In the genomic region with DNA sequence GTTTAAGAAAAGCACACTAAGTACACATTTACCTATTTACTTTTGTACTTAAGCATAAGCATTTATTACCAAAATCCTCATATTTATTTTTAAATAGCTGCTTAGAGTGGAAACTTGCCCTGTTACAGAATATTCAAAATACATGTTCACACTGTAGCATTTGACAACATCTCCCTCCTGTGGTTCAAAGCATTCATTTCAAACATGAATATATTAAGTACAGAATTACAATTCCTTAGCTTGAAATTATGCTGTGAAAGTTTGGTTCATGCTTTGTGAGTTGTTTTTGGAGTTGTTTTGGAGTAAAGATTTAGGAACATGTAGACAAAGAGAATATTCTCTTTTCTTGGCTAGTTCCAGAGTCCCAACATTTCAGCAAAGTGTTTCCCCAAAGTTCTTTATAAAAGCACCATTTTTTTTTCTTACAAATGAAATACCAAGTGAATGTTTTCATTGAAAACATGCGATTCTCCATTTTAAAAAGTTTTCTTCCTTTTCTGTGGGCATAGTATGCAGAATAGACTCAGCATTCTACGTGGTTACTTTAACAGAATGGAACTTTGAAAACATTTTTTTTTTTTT, we compare ENCODE assay signal across 9 cellular contexts. TPM values are rescaled to one million over a fixed set of nuclear protein-coding genes. Genes with fewer than 3 reads are reported as not detected.
A peak's percentile ranks its signal among the peaks of the same experiment; 100 is the strongest.
DNase-seq lines count a peak whose midpoint lies in the region; ATAC-seq and TF ChIP-seq lines count a peak whose summit lies in the region.
"Had no signal": no experiment of that assay in that cellular context is flagged by ENCODE, and none has a peak within 500 bp of the region (broad histone marks: within the 10 kb centered on the region; RNA-seq: fewer than 3 reads in every experiment).

No MANE protein-coding gene starts in this region.

- no peaks in the 10 kb centered on the region for H4K20me1 ChIP-seq in IMR-90 (ENCODE audit: insufficient read depth, low read length)

- H4K8ac ChIP-seq in IMR-90 (ENCODE audit: low read depth in 2 of 2, low read length in 2 of 2): 0 out of 4 replicates have a peak overlapping the region, but pooled peaks have one; percentile 18 to 51

- no peak overlapping the region for H3K4me2 ChIP-seq in IMR-90 (ENCODE audit: low read depth, low read length)

- H3K9me3 ChIP-seq in Caco-2: no peaks in the 10 kb centered on the region
- H3K9me3 ChIP-seq in IMR-90 (ENCODE audit: control insufficient read depth, insufficient read depth, low read length): no peaks in the 10 kb centered on the region

- no peaks in the 10 kb centered on the region for H3K36me3 ChIP-seq in Caco-2 (ENCODE audit: control insufficient read depth, insufficient read depth, low read length)
- H3K36me3 ChIP-seq in IMR-90 (ENCODE audit: control insufficient read depth, insufficient read depth, low read length): peaks cover 2% of the 10 kb centered on the region

- H3K9me3 Mint-ChIP-seq in Caco-2 (ENCODE audit: unreplicated experiment): no peaks in the 10 kb centered on the region
- no peaks in the 10 kb centered on the region for H3K9me3 Mint-ChIP-seq in activated naive CD8-positive, alpha-beta T cell treated with anti-CD3 and anti-CD28 coated beads for 36 hours

- no peak overlapping the region for H3K27ac Mint-ChIP-seq in Caco-2 (ENCODE audit: unreplicated experiment)
- peak overlapping the region; percentile 38 for H3K27ac Mint-ChIP-seq in activated naive CD8-positive, alpha-beta T cell treated with anti-CD3 and anti-CD28 coated beads for 36 hours

- POLR2A ChIA-PET in Caco-2 (lab: Charles Lee) (interaction anchor here (0.6 kb wide), 2 partner anchors 26 to 28 kb away, joined by 3 to 4 read pairs; no protein-coding TSS in a partner anchor), IMR-90 (lab: Charles Lee; ENCODE audit: unreplicated experiment) (interaction anchor here (0.6 to 2.2 kb wide), 3 partner anchors 13 to 105 kb away, joined by 4 to 8 read pairs (median 5); no protein-coding TSS in a partner anchor)

- CTCF ChIA-PET in Caco-2 (lab: Charles Lee): interaction anchor here (0.6 to 1.5 kb wide), 11 partner anchors 10 to 415 kb away, joined by 3 to 21 read pairs (median 4); partner anchors contain the start of genes RPS6KB1 and TUBD1
- CTCF ChIA-PET in IMR-90 (lab: Yijun Ruan, JAX): interaction anchor here (0.6 to 1.7 kb wide), 9 partner anchors 9 to 158 kb away, joined by 3 to 6 read pairs (median 4); no protein-coding TSS in a partner anchor

- H3K23ac ChIP-seq in IMR-90 (ENCODE audit: low read depth, low read length): no peak overlapping the region

- H3K79me1 ChIP-seq in IMR-90 (ENCODE audit: low read depth in 1 of 2, low read length in 2 of 2): peaks cover 0 to 23% of the 10 kb centered on the region in 2 experiments; a peak in 3 of 4 replicates

- H2AFZ ChIP-seq in IMR-90 (replicated peaks; ENCODE audit: low read length, poor library complexity): no peak overlapping the region

- H3K4me3 Mint-ChIP-seq in Caco-2 (ENCODE audit: unreplicated experiment): no peak overlapping the region
- H3K4me3 Mint-ChIP-seq in activated naive CD8-positive, alpha-beta T cell treated with anti-CD3 and anti-CD28 coated beads for 36 hours: no peak overlapping the region

- WGBS in IMR-90 (ENCODE audit: extremely low coverage in 2 of 2, insufficient read length in 1 of 2), 2 experiments: no CpG with 5 or more reads among the region's 2 CpGs

- H2AK5ac ChIP-seq in IMR-90 (ENCODE audit: low read depth, low read length): no peak overlapping the region

- TF ChIP-seq CTCF in Caco-2 (IDR thresholded peaks at IDR 0.05; ENCODE audit: insufficient read depth in 1 of 2, low read depth in 1 of 2, low read length in 1 of 2, severe bottlenecking in 1 of 2, unreplicated experiment in 1 of 2): peak; percentile 35 to 55
- TF ChIP-seq CTCF in IMR-90 (conservative IDR thresholded peaks at IDR 0.05; ENCODE audit: low read depth, low read length): peak; percentile 83

- H3K27me3 ChIP-seq in Caco-2 (replicated peaks; ENCODE audit: control insufficient read depth, insufficient read depth, low read length) (no peaks in the 10 kb centered on the region), IMR-90 (ENCODE audit: control insufficient read depth, insufficient read depth, low read length) (no peaks in the 10 kb centered on the region)

- peaks cover 31% of the 10 kb centered on the region for H3K36me3 Mint-ChIP-seq in Caco-2 (ENCODE audit: insufficient read depth, unreplicated experiment)
- peaks cover 9% of the 10 kb centered on the region for H3K36me3 Mint-ChIP-seq in activated naive CD8-positive, alpha-beta T cell treated with anti-CD3 and anti-CD28 coated beads for 36 hours

- peak overlapping the region; percentile 43; the same call in 1 of the 2 replicates for H3K27ac ChIP-seq in IMR-90 (ENCODE audit: insufficient read depth, low read length)

- H3K14ac ChIP-seq in IMR-90 (replicated peaks; ENCODE audit: low read depth, low read length): no peak overlapping the region

- peak; percentile 91 for TF ChIP-seq RAD21 in IMR-90 (IDR thresholded peaks at IDR 0.05; ENCODE audit: low read length)

- H3K4me1 Mint-ChIP-seq in Caco-2 (ENCODE audit: low read depth, unreplicated experiment): peaks cover 15% of the 10 kb centered on the region
- H3K4me1 Mint-ChIP-seq in activated naive CD8-positive, alpha-beta T cell treated with anti-CD3 and anti-CD28 coated beads for 36 hours: peaks cover 22% of the 10 kb centered on the region

- dilution Hi-C loops in IMR-90 (cut with HindIII; ENCODE audit: low sequenced_read_pairs, unreplicated experiment): no loop called here

- peak overlapping the region; percentile 14 for H2BK5ac ChIP-seq in IMR-90 (ENCODE audit: low read depth, low read length, poor library complexity, severe bottlenecking)

- DNase-seq in Caco-2 (no peak), IMR-90 (peak; percentile 78), kidney tubule cell (ENCODE audit: low spot score) (peak; percentile 63), cortex of kidney (lab: John Stamatoyannopoulos, UW) (no peak), T1000 (lab: John Stamatoyannopoulos, UW) (no peak)
- DNase-seq in activated naive CD8-positive, alpha-beta T cell treated with anti-CD3 and anti-CD28 coated beads for 36 hours: no peak
- DNase-seq: right cardiac atrium had no signal

- H2BK20ac ChIP-seq in IMR-90 (ENCODE audit: low read depth, low read length): no peak overlapping the region

- H3K4me3 ChIP-seq in Caco-2 (ENCODE audit: low read depth, low read length) (no peak overlapping the region), IMR-90 (ENCODE audit: insufficient read depth, low read depth, low read length) (no peak overlapping the region)

- ATAC-seq in IMR-90 (ENCODE audit: low read depth) (peak; percentile 73), HG02588 (IDR thresholded peaks at IDR 0.05; ENCODE audit: unreplicated experiment) (no peak), GM21528 (IDR thresholded peaks at IDR 0.05; ENCODE audit: low FRiP score, unreplicated experiment) (no peak)

- TF ChIP-seq POLR2A in IMR-90 (IDR thresholded peaks at IDR 0.05; ENCODE audit: low read depth, low read length): 0 out of 2 replicates have a peak, but pooled peaks have one; percentile 24

- 0 out of 2 replicates have a peak overlapping the region, but pooled peaks have one; percentile 65 for H2BK120ac ChIP-seq in IMR-90 (ENCODE audit: low read depth, low read length)

- H3K4ac ChIP-seq in IMR-90 (ENCODE audit: low read depth, low read length): no peak overlapping the region

- BruUV-seq in Caco-2 (replicated peaks; lab: Mats Ljungman, UMichigan): no TSS peak
- no TSS peak for BruUV-seq in IMR-90 (replicated peaks; lab: Mats Ljungman, UMichigan)

- no peak overlapping the region for H3K18ac ChIP-seq in IMR-90 (ENCODE audit: low read depth, low read length)

- peaks cover 38% of the 10 kb centered on the region for H3K4me1 ChIP-seq in Caco-2
- peaks cover 5% of the 10 kb centered on the region; the same call in 1 of the 2 replicates for H3K4me1 ChIP-seq in IMR-90 (ENCODE audit: control insufficient read depth, insufficient read depth, low read length)

- peaks cover 9% of the 10 kb centered on the region for H3K9me1 ChIP-seq in IMR-90 (ENCODE audit: insufficient read depth, low read length)

- no peak overlapping the region for H3K56ac ChIP-seq in IMR-90 (ENCODE audit: extremely low read depth, insufficient read depth, low read length)

- no peak overlapping the region for H4K91ac ChIP-seq in IMR-90 (ENCODE audit: insufficient read depth, low read depth, low read length)

- H2BK15ac ChIP-seq in IMR-90 (ENCODE audit: low read depth, low read length): 0 out of 3 replicates have a peak overlapping the region, but pooled peaks have one; percentile 48

- H3K27me3 Mint-ChIP-seq in Caco-2 (ENCODE audit: insufficient read depth, unreplicated experiment): no peaks in the 10 kb centered on the region
- H3K27me3 Mint-ChIP-seq in activated naive CD8-positive, alpha-beta T cell treated with anti-CD3 and anti-CD28 coated beads for 36 hours: no peaks in the 10 kb centered on the region

- in situ Hi-C loops in IMR-90 (cut with MboI; ENCODE audit: low sequenced_read_pairs): no loop called here

- H4K5ac ChIP-seq in IMR-90 (ENCODE audit: low read depth, low read length): no peak overlapping the region

- H3K9ac ChIP-seq in IMR-90 (ENCODE audit: low read depth, low read length): no peak overlapping the region

- H2AK9ac ChIP-seq in IMR-90 (replicated peaks; ENCODE audit: low read depth, low read length, poor library complexity): no peak overlapping the region

- intact Hi-C loops in Caco-2 (cut with micrococcal nuclease; ENCODE audit: unreplicated experiment): loop anchor here (1.0 to 2.0 kb wide), 3 partner anchors 15 to 112 kb away; no protein-coding TSS in a partner anchor
- intact Hi-C loops in IMR-90 (cut with micrococcal nuclease): loop anchor here (1.0 to 2.0 kb wide), 5 partner anchors 15 to 238 kb away; partner anchors contain the start of genes PTRH2 and VMP1

TF ChIP-seq in IMR-90, 13 proteins besides CTCF, POLR2A, EP300 and RAD21:
- TF ChIP-seq SMC3 (IDR thresholded peaks at IDR 0.05; ENCODE audit: low read depth, low read length): peak; percentile 89
- TF ChIP-seq CHD1 (IDR thresholded peaks at IDR 0.05; ENCODE audit: low read depth, low read length): no peak

RNA-seq across cellular contexts. Expression of gene TUBD1, which starts 33.2 kb away (rescaled TPM):
- total RNA-seq in Caco-2 (2022): 22.5 and 23.6 TPM in 2 replicates
- total RNA-seq in IMR-90 (2012; rRNA removed): 4.4 and 4.7 TPM in 2 replicates
- polyA plus RNA-seq in IMR-90 (2012; rRNA removed): 2.2 TPM in 2 replicates
- 0.58 and 1.1 TPM in 2 replicates for polyA plus RNA-seq in IMR-90 (2012; cell fraction: cytosol; rRNA removed)
- 0.90 and 3.7 TPM in 2 replicates for polyA plus RNA-seq in IMR-90 (2012; cell fraction: nucleus; rRNA removed; ENCODE audit: low replicate concordance)
- 1 to 10 TPM; 7.6 to 7.8 TPM for total RNA-seq in activated naive CD8-positive, alpha-beta T cell treated with anti-CD3 and anti-CD28 coated beads for 36 hours

RNA-seq across cellular contexts. Expression of gene RPS6KB1, which starts 33.4 kb away (rescaled TPM):
- total RNA-seq in Caco-2 (2022) (66.9 and 68.3 TPM in 2 replicates), IMR-90 (2012; rRNA removed) (18.9 and 20.3 TPM in 2 replicates)
- 9.7 and 11.7 TPM in 2 replicates for polyA plus RNA-seq in IMR-90 (2012; rRNA removed)
- 1.5 and 1.8 TPM in 2 replicates for polyA plus RNA-seq in IMR-90 (2012; cell fraction: cytosol; rRNA removed)
- 1.9 and 12.3 TPM in 2 replicates for polyA plus RNA-seq in IMR-90 (2012; cell fraction: nucleus; rRNA removed; ENCODE audit: low replicate concordance)
- total RNA-seq in activated naive CD8-positive, alpha-beta T cell treated with anti-CD3 and anti-CD28 coated beads for 36 hours: 10 to 100 TPM; 47.9 to 61.6 TPM

Comparison
In these comparisons a context has a peak if more than half of its experiments do, and no peak if none do; other contexts are left out.
1. DNase-seq: peak in IMR-90 (single experiment) and kidney tubule cell (single experiment); none in Caco-2 (0 of 2), activated naive CD8-positive, alpha-beta T cell treated with anti-CD3 and anti-CD28 coated beads for 36 hours (single experiment), cortex of kidney (single experiment) and T1000 (single experiment).